Comparison of ENCODE assay signal across 15 cellular contexts in genomic region chr2:135798275-135798705, GRCh38. TPM values are rescaled to one million over a fixed set of nuclear protein-coding genes. Genes with fewer than 3 reads are reported as not detected.
"Had no signal": no experiment of that assay in that cellular context is flagged by ENCODE, and none has a peak within 500 bp of the region (broad histone marks: within the 10 kb centered on the region; RNA-seq: fewer than 3 reads in every experiment).

No MANE protein-coding gene starts in this region.

- DNase-seq: activated CD4-positive, alpha-beta T cell treated with anti-CD3 and anti-CD28 coated beads, Interleukin-2, amount 50 U/mL, for 1 hour; activated CD4-positive, CD25-positive, alpha-beta regulatory T cell; activated naive CD4-positive, alpha-beta T cell treated with anti-CD3 and anti-CD28 coated beads, Interleukin-2, amount 50 U/mL, for 16 hours; activated T-cell treated with anti-CD3 and anti-CD28 coated beads, Interleukin-2, amount 50 U/mL, for 1 hour; central memory CD4-positive, alpha-beta T cell; effector CD8-positive, alpha-beta T cell; kidney; ovary; stimulated activated CD4-positive, alpha-beta T cell treated with anti-CD3 and anti-CD28 coated beads, Interleukin-15, amount 100 ng/mL, for 24 hours; stimulated activated CD4-positive, alpha-beta T cell treated with anti-CD3 and anti-CD28 coated beads, Interleukin-4, amount 100 ng/mL, for 24 hours; stimulated activated naive CD8-positive, alpha-beta T cell treated with anti-CD3 and anti-CD28 coated beads, Interleukin-15, amount 100 ng/mL, for 72 hours; testis; upper lobe of right lung had no signal

- H3K27me3 Mint-ChIP-seq: stimulated activated naive CD8-positive, alpha-beta T cell treated with anti-CD3 and anti-CD28 coated beads, Interleukin-15, amount 100 ng/mL, for 72 hours had no signal

- H3K4me3 Mint-ChIP-seq: stimulated activated naive CD8-positive, alpha-beta T cell treated with anti-CD3 and anti-CD28 coated beads, Interleukin-15, amount 100 ng/mL, for 72 hours had no signal

- H3K27ac Mint-ChIP-seq: stimulated activated naive CD8-positive, alpha-beta T cell treated with anti-CD3 and anti-CD28 coated beads, Interleukin-15, amount 100 ng/mL, for 72 hours had no signal

RNA-seq across cellular contexts. Expression of gene LCT, which starts 38.7 kb away (rescaled TPM):
- total RNA-seq: gastroesophageal sphincter, kidney, skeletal muscle tissue, upper lobe of right lung had no signal
